In the genomic region with DNA sequence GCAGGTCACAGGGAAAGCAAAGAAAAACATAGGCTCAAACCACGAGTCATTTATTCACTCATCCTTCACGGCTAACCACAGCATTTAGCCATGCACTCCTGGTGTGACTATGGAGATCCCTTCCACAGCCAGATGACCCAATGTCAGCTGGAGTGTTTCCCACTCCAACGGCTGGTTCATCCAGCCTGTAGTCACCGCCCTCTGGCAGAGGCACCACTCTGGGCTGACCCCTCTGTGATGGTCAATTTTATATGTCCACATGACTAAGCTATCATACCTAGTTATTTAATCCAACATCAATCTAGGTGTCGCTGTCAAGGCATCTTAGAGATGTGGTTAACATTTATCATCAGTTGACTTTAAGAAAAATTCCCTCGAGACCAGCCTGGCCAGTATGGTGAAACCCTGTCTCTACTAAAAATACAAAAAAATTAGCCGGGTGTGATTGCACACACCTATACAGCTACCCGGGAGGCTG, we compare ENCODE assay signal across 13 cellular contexts. TPM values are rescaled to one million over a fixed set of nuclear protein-coding genes. Genes with fewer than 3 reads are reported as not detected.
DNase-seq lines count a peak whose midpoint lies in the region; ATAC-seq and TF ChIP-seq lines count a peak whose summit lies in the region.
"Had no signal": no experiment of that assay in that cellular context is flagged by ENCODE, and none has a peak within 500 bp of the region (broad histone marks: within the 10 kb centered on the region; RNA-seq: fewer than 3 reads in every experiment).

No MANE protein-coding gene starts in this region.

- WGBS in smooth muscle cell (ENCODE audit: low lambda C conversion rate) = 50% methylated on average over 8 of the region's 8 CpGs

- no peaks in the 10 kb centered on the region for H3K9me3 Mint-ChIP-seq in activated CD4-positive, alpha-beta T cell treated with anti-CD3 and anti-CD28 coated beads, Interleukin-2, amount 10 ng/mL, durations not matched to agents 24 days and 14 days

- no peak overlapping the region for H3K4me3 Mint-ChIP-seq in activated CD4-positive, alpha-beta T cell treated with anti-CD3 and anti-CD28 coated beads, Interleukin-2, amount 10 ng/mL, durations not matched to agents 24 days and 14 days

- H3K27me3 ChIP-seq in PC-9 (ENCODE audit: insufficient read depth, low read depth) = no peaks in the 10 kb centered on the region
- no peaks in the 10 kb centered on the region for H3K27me3 ChIP-seq in smooth muscle cell (ENCODE audit: low read depth)
- H3K27me3 ChIP-seq: ascending aorta had no signal

- H3K9ac ChIP-seq in smooth muscle cell (ENCODE audit: low read depth) = no peak overlapping the region

- H3K9me3 ChIP-seq in PC-9 (ENCODE audit: insufficient read depth, low read depth) (no peaks in the 10 kb centered on the region), smooth muscle cell (replicated peaks; ENCODE audit: low read depth) (no peaks in the 10 kb centered on the region)
- H3K9me3 ChIP-seq: A549, ascending aorta had no signal

- no peaks in the 10 kb centered on the region for H3K27me3 Mint-ChIP-seq in activated CD4-positive, alpha-beta T cell treated with anti-CD3 and anti-CD28 coated beads, Interleukin-2, amount 10 ng/mL, durations not matched to agents 24 days and 14 days

- H3K4me3 ChIP-seq in PC-9 (no peak overlapping the region), fibroblast of the aortic adventitia (ENCODE audit: low read depth, low read length) (no peak overlapping the region), smooth muscle cell (no peak overlapping the region)
- H3K4me3 ChIP-seq: A549, ascending aorta had no signal

- H3K79me2 ChIP-seq in PC-9 (ENCODE audit: low read depth) = no peaks in the 10 kb centered on the region
- H3K79me2 ChIP-seq in smooth muscle cell (ENCODE audit: low read depth) = no peaks in the 10 kb centered on the region

- H3K4me1 ChIP-seq in PC-9 (replicated peaks; ENCODE audit: insufficient read depth) (peaks cover 33% of the 10 kb centered on the region), smooth muscle cell (ENCODE audit: low read depth) (peaks cover 21% of the 10 kb centered on the region)
- H3K4me1 ChIP-seq: A549 had no signal

- H3K4me2 ChIP-seq in PC-9 (0 out of 2 replicates have a peak overlapping the region, but pooled peaks have one; percentile 8), smooth muscle cell (peak overlapping the region; percentile 63)
- H3K4me2 ChIP-seq: A549 had no signal

- POLR2A ChIA-PET in PC-9 (lab: Charles Lee; ENCODE audit: unreplicated experiment) = interaction anchor here (0.7 kb wide), 1 partner anchor 154 kb away, joined by 3 read pairs; no protein-coding TSS in a partner anchor

- intact Hi-C loops in activated CD4-positive, alpha-beta T cell treated with anti-CD3 and anti-CD28 coated beads, Interleukin-2, amount 10 ng/mL, durations not matched to agents 24 days and 14 days (cut with micrococcal nuclease) = no loop called here
- intact Hi-C loops in PC-9 (cut with micrococcal nuclease; ENCODE audit: unreplicated experiment) = no loop called here

- H3F3A ChIP-seq in PC-9 (ENCODE audit: insufficient read depth, low read depth) (peaks cover 38% of the 10 kb centered on the region), smooth muscle cell (ENCODE audit: low read depth) (peaks cover 26% of the 10 kb centered on the region)

- H3K9me2 ChIP-seq in PC-9 (ENCODE audit: insufficient read depth) = no peaks in the 10 kb centered on the region

- H3K4me1 Mint-ChIP-seq in activated CD4-positive, alpha-beta T cell treated with anti-CD3 and anti-CD28 coated beads, Interleukin-2, amount 10 ng/mL, durations not matched to agents 24 days and 14 days = peaks cover 61% of the 10 kb centered on the region

- peaks cover 43% of the 10 kb centered on the region for H3K36me3 Mint-ChIP-seq in activated CD4-positive, alpha-beta T cell treated with anti-CD3 and anti-CD28 coated beads, Interleukin-2, amount 10 ng/mL, durations not matched to agents 24 days and 14 days (ENCODE audit: low read depth)

- H4K20me1 ChIP-seq in PC-9 (ENCODE audit: insufficient read depth) (no peaks in the 10 kb centered on the region), smooth muscle cell (ENCODE audit: low read depth) (no peaks in the 10 kb centered on the region)

- CTCF ChIA-PET in PC-9 (lab: Charles Lee) = no interaction called here

- H2AFZ ChIP-seq in PC-9 (no peak overlapping the region), smooth muscle cell (ENCODE audit: low read depth) (no peak overlapping the region)

- TF ChIP-seq CTCF in PC-9 (conservative IDR thresholded peaks at IDR 0.05) (no peak; the same call in 1 of the 2 replicates), fibroblast of the aortic adventitia (IDR thresholded peaks at IDR 0.05; ENCODE audit: insufficient read depth, low read length) (no peak), smooth muscle cell (IDR thresholded peaks at IDR 0.05; ENCODE audit: borderline replicate concordance, insufficient read depth, poor library complexity, severe bottlenecking) (no peak)

- no TSS peak for BruUV-seq in PC-9 (replicated peaks; lab: Mats Ljungman, UMichigan)

- no peaks in the 10 kb centered on the region for H3K36me3 ChIP-seq in PC-9 (ENCODE audit: low read depth)
- no peaks in the 10 kb centered on the region for H3K36me3 ChIP-seq in smooth muscle cell (ENCODE audit: low read depth)
- H3K36me3 ChIP-seq: ascending aorta had no signal

- no peak overlapping the region for H3K27ac ChIP-seq in PC-9
- H3K27ac ChIP-seq in smooth muscle cell (ENCODE audit: low read depth) = peak overlapping the region; percentile 65
- H3K27ac ChIP-seq: A549, HL-60 had no signal

- H3K27ac Mint-ChIP-seq in activated CD4-positive, alpha-beta T cell treated with anti-CD3 and anti-CD28 coated beads, Interleukin-2, amount 10 ng/mL, durations not matched to agents 24 days and 14 days = peak overlapping the region; percentile 45

- DNase-seq in activated CD4-positive, alpha-beta T cell treated with anti-CD3 and anti-CD28 coated beads, Interleukin-2, amount 10 ng/mL, durations not matched to agents 24 days and 14 days = no peak
- no peak for DNase-seq in activated CD4-positive, alpha-beta T cell treated with anti-CD3 and anti-CD28 coated beads, Interleukin-2, amount 50 U/mL, for 4 hours
- DNase-seq in PC-9 = peak; percentile 40 to 87
- peak; percentile 91 for DNase-seq in fibroblast of the aortic adventitia (ENCODE audit: low read depth)
- DNase-seq in smooth muscle cell (lab: John Stamatoyannopoulos, UW; ENCODE audit: unreplicated experiment) = no peak
- no peak for DNase-seq in dermis blood vessel endothelial cell
- DNase-seq: hippocampal formation, NCI-H82 had no signal

- ATAC-seq in HG02981 (IDR thresholded peaks at IDR 0.05; ENCODE audit: unreplicated experiment) (no peak), HG03354 (IDR thresholded peaks at IDR 0.05; ENCODE audit: poor library complexity, severe bottlenecking, unreplicated experiment) (no peak)

RNA-seq across cellular contexts. Expression of a gene that starts 9.5 kb away (rescaled TPM):
- total RNA-seq in activated CD4-positive, alpha-beta T cell treated with anti-CD3 and anti-CD28 coated beads, Interleukin-2, amount 10 ng/mL, durations not matched to agents 24 days and 14 days = 132 and 144 TPM in 2 replicates
- total RNA-seq in PC-9 (2021) = 66.4 and 72.9 TPM in 2 replicates
- total RNA-seq in fibroblast of the aortic adventitia (ENCODE audit: low replicate concordance) = 10.2 and 55.7 TPM in 2 replicates
- 18.2 and 19.3 TPM in 2 replicates for total RNA-seq in smooth muscle cell
- 14.1 and 16.0 TPM in 2 replicates for polyA plus RNA-seq in smooth muscle cell
- 20.4 and 81.7 TPM in 2 replicates for total RNA-seq in dermis blood vessel endothelial cell

RNA-seq across cellular contexts. Expression of a gene that starts 40.1 kb away (rescaled TPM):
- total RNA-seq in activated CD4-positive, alpha-beta T cell treated with anti-CD3 and anti-CD28 coated beads, Interleukin-2, amount 10 ng/mL, durations not matched to agents 24 days and 14 days = 164 and 166 TPM in 2 replicates
- 2.7 and 2.9 TPM in 2 replicates for total RNA-seq in PC-9 (2021)
- total RNA-seq in fibroblast of the aortic adventitia (ENCODE audit: low replicate concordance) = 1.8 and 8.5 TPM in 2 replicates
- 5.4 and 5.9 TPM in 2 replicates for total RNA-seq in smooth muscle cell
- 2.9 and 4.6 TPM in 2 replicates for polyA plus RNA-seq in smooth muscle cell
- 1.1 and 4.4 TPM in 2 replicates for total RNA-seq in dermis blood vessel endothelial cell

RNA-seq across cellular contexts. Expression of a gene that starts 43.8 kb away (rescaled TPM):
- 58.1 and 63.7 TPM in 2 replicates for total RNA-seq in activated CD4-positive, alpha-beta T cell treated with anti-CD3 and anti-CD28 coated beads, Interleukin-2, amount 10 ng/mL, durations not matched to agents 24 days and 14 days
- 86.4 and 96.2 TPM in 2 replicates for total RNA-seq in PC-9 (2021)
- total RNA-seq in fibroblast of the aortic adventitia (ENCODE audit: low replicate concordance) = 16.6 and 49.4 TPM in 2 replicates
- total RNA-seq in smooth muscle cell = 17.7 and 18.6 TPM in 2 replicates
- 12.9 and 14.4 TPM in 2 replicates for polyA plus RNA-seq in smooth muscle cell
- total RNA-seq in dermis blood vessel endothelial cell = 21.8 and 33.9 TPM in 2 replicates

Comparison
In these comparisons a context has a peak if more than half of its experiments do, and no peak if none do; other contexts are left out.
1. DNase-seq: peak in PC-9 (2 of 2) and fibroblast of the aortic adventitia (single experiment); none in activated CD4-positive, alpha-beta T cell treated with anti-CD3 and anti-CD28 coated beads, Interleukin-2, amount 10 ng/mL, durations not matched to agents 24 days and 14 days (single experiment), activated CD4-positive, alpha-beta T cell treated with anti-CD3 and anti-CD28 coated beads, Interleukin-2, amount 50 U/mL, for 4 hours (0 of 2), smooth muscle cell (single experiment) and dermis blood vessel endothelial cell (single experiment).
2. RNA of a gene that starts 40.1 kb away (total RNA-seq): 164 to 166 TPM in activated CD4-positive, alpha-beta T cell treated with anti-CD3 and anti-CD28 coated beads, Interleukin-2, amount 10 ng/mL, durations not matched to agents 24 days and 14 days; 1.8 to 8.5 TPM in fibroblast of the aortic adventitia, 5.4 to 5.9 TPM in smooth muscle cell, 1.1 to 4.4 TPM in dermis blood vessel endothelial cell and 2.7 to 2.9 TPM in PC-9; every median in the first group is over 10 times any median in the second.